ENCODE assay signal across 15 cellular contexts in genomic region chr15:22936577-22937472, GRCh38. TPM values are rescaled to one million over a fixed set of nuclear protein-coding genes. Genes with fewer than 3 reads are reported as not detected.
DNase-seq lines count a peak whose midpoint lies in the region; ATAC-seq and TF ChIP-seq lines count a peak whose summit lies in the region.
"Had no signal": no experiment of that assay in that cellular context is flagged by ENCODE, and none has a peak within 500 bp of the region (broad histone marks: within the 10 kb centered on the region; RNA-seq: fewer than 3 reads in every experiment).

No MANE protein-coding gene starts in this region.

- no peaks in the 10 kb centered on the region for H3K36me3 ChIP-seq in WERI-Rb-1

- DNase-seq in OCI-M1 (lab: John Stamatoyannopoulos, UW) (peak; percentile 39), hypothalamus (lab: John Stamatoyannopoulos, UW) (no peak), WERI-Rb-1 (no peak), dorsolateral prefrontal cortex (no peak), SW480 (ENCODE audit: low spot score) (no peak)
- DNase-seq: activated naive CD8-positive, alpha-beta T cell treated with anti-CD3 and anti-CD28 coated beads for 36 hours; endodermal cell; immature natural killer cell; NCI-H2107; stimulated activated CD4-positive, alpha-beta T cell treated with anti-CD3 and anti-CD28 coated beads, Interleukin-4, amount 100 ng/mL, for 24 hours had no signal

- H3K4me3 ChIP-seq in WERI-Rb-1 (ENCODE audit: low read depth, low read length) (no peak overlapping the region), dorsolateral prefrontal cortex (no peak overlapping the region)
- H3K4me3 ChIP-seq: vagina had no signal

- no peak overlapping the region for H3K27ac ChIP-seq in WERI-Rb-1
- peak overlapping the region in 6 of 59 donors; percentile 1 to 51 (median 38) for H3K27ac ChIP-seq in dorsolateral prefrontal cortex
- H3K27ac ChIP-seq: HL-60, vagina had no signal

- TF ChIP-seq CTCF in WERI-Rb-1 (IDR thresholded peaks at IDR 0.05; ENCODE audit: low read depth, low read length) (no peak), dorsolateral prefrontal cortex (IDR thresholded peaks at IDR 0.05 in 54 of 56, conservative IDR thresholded peaks at IDR 0.05 in 2 of 56; ENCODE audit: low read depth in 1 of 56, partially characterized antibody in 56 of 56) (no peak)

- H3K27me3 ChIP-seq in WERI-Rb-1 (ENCODE audit: insufficient read depth, low read depth, severe bottlenecking), result no peaks in the 10 kb centered on the region
- H3K27me3 ChIP-seq in dorsolateral prefrontal cortex, result no peaks in the 10 kb centered on the region
- H3K27me3 ChIP-seq: vagina had no signal

- intact Hi-C loops in dorsolateral prefrontal cortex (cut with DNase I), result no loop called here

- H3K9me3 ChIP-seq in WERI-Rb-1 (ENCODE audit: severe bottlenecking), result no peaks in the 10 kb centered on the region
- H3K9me3 ChIP-seq: vagina had no signal

- ATAC-seq in GM18511 (IDR thresholded peaks at IDR 0.05; ENCODE audit: unreplicated experiment) (peak; percentile 97), GM21367 (IDR thresholded peaks at IDR 0.05; ENCODE audit: unreplicated experiment) (peak; percentile 74), HG03097 (IDR thresholded peaks at IDR 0.05; ENCODE audit: low FRiP score, unreplicated experiment) (peak; percentile 91)

RNA-seq across cellular contexts. Expression of gene CYFIP1, which starts 43.3 kb away (rescaled TPM):
- 100 to 1,000 TPM in 18 of 120 experiments, 10 to 100 TPM in 102; 46.3 to 138 (median 84.8) TPM for total RNA-seq in dorsolateral prefrontal cortex
